9 cellular contexts compared by ENCODE assay signal in the genomic region with DNA sequence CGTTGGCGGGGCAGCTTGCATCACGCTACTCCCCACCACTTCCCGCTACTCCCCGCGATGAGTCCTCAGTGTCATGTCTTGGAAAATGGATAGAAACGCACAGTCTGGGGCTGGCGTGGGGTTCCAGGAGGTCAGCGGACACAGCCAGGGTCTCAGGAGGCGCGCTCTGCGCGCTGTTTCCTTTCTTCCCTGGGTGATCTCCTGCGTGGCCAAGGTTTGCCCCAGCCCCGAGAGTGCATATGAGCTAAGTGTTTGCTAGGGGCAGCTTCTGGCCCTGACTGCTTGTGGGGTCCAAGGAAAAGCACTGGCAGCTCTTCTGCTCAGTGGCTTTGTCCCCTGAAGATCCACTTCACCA. TPM values are rescaled to one million over a fixed set of nuclear protein-coding genes. Genes with fewer than 3 reads are reported as not detected.
DNase-seq lines count a peak whose midpoint lies in the region; ATAC-seq and FAIRE-seq lines count a peak whose summit lies in the region.
"Had no signal": no experiment of that assay in that cellular context is flagged by ENCODE, and none has a peak within 500 bp of the region (broad histone marks: within the 10 kb centered on the region; RNA-seq: fewer than 3 reads in every experiment).

No MANE protein-coding gene starts in this region.

- H3K9me3 Mint-ChIP-seq in naive thymus-derived CD8-positive, alpha-beta T cell = no peaks in the 10 kb centered on the region

- peaks cover 15 to 27% (median 22%) of the 10 kb centered on the region in 4 donors for H3K4me1 Mint-ChIP-seq in naive thymus-derived CD8-positive, alpha-beta T cell

- peak overlapping the region; percentile 30 for H3K4me2 ChIP-seq in Karpas-422 (ENCODE audit: low read depth, low read length, poor library complexity, severe bottlenecking)

- POLR2A ChIA-PET in naive thymus-derived CD8-positive, alpha-beta T cell (lab: Charles Lee) = no interaction called here

- H3K79me2 ChIP-seq in ACC112 (ENCODE audit: control insufficient read depth, insufficient read depth, low read length, unreplicated experiment) (peaks cover 11% of the 10 kb centered on the region), Karpas-422 (ENCODE audit: low read length) (no peaks in the 10 kb centered on the region)

- H3K9me2 ChIP-seq in Karpas-422 (replicated peaks; ENCODE audit: insufficient read depth, low read length) = no peaks in the 10 kb centered on the region

- H3K36me3 ChIP-seq in ACC112 (ENCODE audit: insufficient read depth, low read length) (no peaks in the 10 kb centered on the region), Karpas-422 (ENCODE audit: insufficient read depth, low read length) (no peaks in the 10 kb centered on the region)

- H3K9ac ChIP-seq in Karpas-422 (ENCODE audit: low read length) = no peak overlapping the region

- peak overlapping the region; percentile 100 for H2AFZ ChIP-seq in ACC112 (ENCODE audit: low read length, unreplicated experiment)
- no peak overlapping the region for H2AFZ ChIP-seq in Karpas-422 (ENCODE audit: low read length)

- no peaks in the 10 kb centered on the region for H3K27me3 Mint-ChIP-seq in naive thymus-derived CD8-positive, alpha-beta T cell

- H3K4me1 ChIP-seq in ACC112 (ENCODE audit: control insufficient read depth, insufficient read depth, low read length, unreplicated experiment) (peaks cover 9% of the 10 kb centered on the region), Karpas-422 (ENCODE audit: low read length) (peaks cover 15% of the 10 kb centered on the region)

- H3K27me3 ChIP-seq in ACC112 (ENCODE audit: insufficient read depth, low read length) (peaks cover 5% of the 10 kb centered on the region; the same call in 1 of the 2 replicates), Karpas-422 (ENCODE audit: low read length) (no peaks in the 10 kb centered on the region)

- H3K4me3 ChIP-seq in ACC112 (ENCODE audit: low read depth, low read length) (peak overlapping the region; percentile 83), Karpas-422 (ENCODE audit: low read length) (no peak overlapping the region)

- H3K9me3 ChIP-seq in Karpas-422 (ENCODE audit: low read length) = no peaks in the 10 kb centered on the region

- H3K4me3 Mint-ChIP-seq in naive thymus-derived CD8-positive, alpha-beta T cell = peak overlapping the region; percentile 56 to 88 (median 79)

- H3K36me3 Mint-ChIP-seq in naive thymus-derived CD8-positive, alpha-beta T cell = no peaks in the 10 kb centered on the region

- no peak overlapping the region for H3K27ac ChIP-seq in ACC112 (ENCODE audit: low read depth, low read length)
- no peak overlapping the region for H3K27ac ChIP-seq in Karpas-422 (ENCODE audit: low read length)

- H3K27ac Mint-ChIP-seq in naive thymus-derived CD8-positive, alpha-beta T cell = peak overlapping the region in 6 of 10 donors; percentile 41 to 87 (median 84)

- peaks cover 18% of the 10 kb centered on the region for H4K20me1 ChIP-seq in Karpas-422 (ENCODE audit: insufficient read depth, low read depth, low read length)

- DNase-seq in Karpas-422 (no peak), cerebellum (ENCODE audit: low spot score) (peak; percentile 6), urothelium cell line (ENCODE audit: low spot score) (no peak), NCI-H774 (lab: John Stamatoyannopoulos, UW) (no peak), NCI-H510A (lab: John Stamatoyannopoulos, UW) (no peak)
- peak in 1 of 10 donors; percentile 63 for DNase-seq in naive thymus-derived CD8-positive, alpha-beta T cell
- DNase-seq: NCI-H2081 treated with DMSO at 0.1 percent for 48 hours had no signal

- no peak for FAIRE-seq in urothelium cell line (lab: Jason Lieb, UNC)

- ATAC-seq in naive thymus-derived CD8-positive, alpha-beta T cell = no peak
- no peak for ATAC-seq in activated CD4-positive, CD25-positive, alpha-beta regulatory T cell treated with anti-CD3 and anti-CD28 coated beads, Interleukin-2, amount 50 U/mL, for 24 hours

RNA-seq across cellular contexts. Expression of a gene that starts 2.7 kb away (rescaled TPM):
- 3.3 and 5.9 TPM in 2 replicates for total RNA-seq in Karpas-422 (2014; rRNA removed; shearing (Covaris generic); ENCODE audit: low replicate concordance)
- total RNA-seq in cerebellum = 39.7 TPM
- total RNA-seq in naive thymus-derived CD8-positive, alpha-beta T cell = 10 to 100 TPM; 14.4 to 15.2 TPM
- polyA plus RNA-seq in naive thymus-derived CD8-positive, alpha-beta T cell = 1 to 10 TPM; 3.2 to 4.2 (median 3.5) TPM
